ENCODE assay signal across 14 cellular contexts in the genomic region with DNA sequence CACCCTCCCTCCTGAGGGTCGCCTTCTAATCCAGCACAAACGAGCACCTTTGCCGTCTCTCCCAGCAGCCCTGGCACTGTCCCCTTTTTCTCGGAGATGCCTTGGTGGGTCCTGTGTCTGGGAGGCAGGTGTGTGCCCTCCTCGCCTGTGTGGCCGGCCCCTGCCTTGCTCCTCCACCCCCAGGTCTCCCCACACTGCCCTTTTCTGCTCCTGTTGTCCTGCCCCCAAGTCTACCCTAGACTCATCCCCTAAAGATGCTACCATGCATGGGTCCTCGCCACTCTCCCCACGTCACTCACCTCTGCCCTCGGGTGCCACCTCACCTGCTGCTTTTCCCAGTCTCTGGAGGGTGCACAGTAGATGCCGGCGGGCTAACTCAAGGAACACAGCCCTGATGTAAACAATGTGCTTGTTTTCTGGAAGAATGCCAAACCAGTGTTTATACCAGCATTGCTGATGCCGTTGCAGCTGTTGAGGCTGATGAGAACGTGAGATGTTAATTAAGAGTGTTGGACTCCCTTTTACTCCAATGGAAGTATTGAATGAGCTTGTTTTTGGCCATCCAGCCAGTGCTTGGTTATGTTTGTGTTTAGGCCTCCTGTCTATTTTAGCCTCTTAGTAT.
DNase-seq lines count a peak whose midpoint lies in the region; ATAC-seq lines count a peak whose summit lies in the region.
"Had no signal": no experiment of that assay in that cellular context is flagged by ENCODE, and none has a peak within 500 bp of the region (broad histone marks: within the 10 kb centered on the region; RNA-seq: fewer than 3 reads in every experiment).

No MANE protein-coding gene starts in this region.

- H3K79me1 ChIP-seq in trophoblast cell (ENCODE audit: low read length), result no peaks in the 10 kb centered on the region

- H3K9me3 ChIP-seq in trophoblast cell (ENCODE audit: insufficient read depth, low read depth, low read length), result no peaks in the 10 kb centered on the region
- H3K9me3 ChIP-seq: Caco-2, HAP-1 had no signal

- H3K36me3 Mint-ChIP-seq in activated CD8-positive, alpha-beta T cell treated with anti-CD3 and anti-CD28 coated beads, Interleukin-2, amount 10 ng/mL, durations not matched to agents 7 days and 5 days (ENCODE audit: low read depth), result no peaks in the 10 kb centered on the region

- no peak overlapping the region for H3K9ac ChIP-seq in trophoblast cell (ENCODE audit: low read length)
- H3K9ac ChIP-seq: KMS-11 had no signal

- H4K8ac ChIP-seq in trophoblast cell (ENCODE audit: low read depth, low read length), result no peak overlapping the region

- peaks cover 4% of the 10 kb centered on the region in 2 experiments for H3K4me1 ChIP-seq in trophoblast cell (ENCODE audit: control insufficient read depth in 1 of 2, insufficient read depth in 2 of 2, low read length in 2 of 2)
- H3K4me1 ChIP-seq: Caco-2, HAP-1 had no signal

- H4K91ac ChIP-seq in trophoblast cell (ENCODE audit: low read depth, low read length), result no peak overlapping the region

- H3K36me3 ChIP-seq in trophoblast cell (ENCODE audit: control insufficient read depth in 1 of 2, insufficient read depth in 2 of 2, low read length in 2 of 2), result no peaks in the 10 kb centered on the region

- CTCF ChIA-PET in activated CD8-positive, alpha-beta T cell treated with anti-CD3 and anti-CD28 coated beads, Interleukin-2, amount 10 ng/mL, durations not matched to agents 7 days and 5 days (lab: Charles Lee), result no interaction called here

- H3K18ac ChIP-seq in trophoblast cell (ENCODE audit: low read length), result no peak overlapping the region

- no peaks in the 10 kb centered on the region for H3K27me3 Mint-ChIP-seq in activated CD8-positive, alpha-beta T cell treated with anti-CD3 and anti-CD28 coated beads, Interleukin-2, amount 10 ng/mL, durations not matched to agents 7 days and 5 days (ENCODE audit: low read depth)
- H3K27me3 Mint-ChIP-seq: stimulated activated naive CD8-positive, alpha-beta T cell treated with anti-CD3 and anti-CD28 coated beads, Interleukin-15, Interleukin-2, amounts not matched to agents 100 ng/mL and 50 ng/mL, for 24 hours had no signal

- no CpG with 5 or more reads among the region's 13 CpGs for WGBS in trophoblast cell (ENCODE audit: extremely low coverage, insufficient coverage, insufficient read length)

- no peak overlapping the region for H4K12ac ChIP-seq in trophoblast cell (ENCODE audit: low read depth, low read length)

- H3K9me3 Mint-ChIP-seq in activated CD8-positive, alpha-beta T cell treated with anti-CD3 and anti-CD28 coated beads, Interleukin-2, amount 10 ng/mL, durations not matched to agents 7 days and 5 days (ENCODE audit: insufficient read depth), result no peaks in the 10 kb centered on the region
- H3K9me3 Mint-ChIP-seq: stimulated activated naive CD8-positive, alpha-beta T cell treated with anti-CD3 and anti-CD28 coated beads, Interleukin-15, Interleukin-2, amounts not matched to agents 100 ng/mL and 50 ng/mL, for 24 hours had no signal

- no peak overlapping the region for H2BK5ac ChIP-seq in trophoblast cell (ENCODE audit: low read depth, low read length, poor library complexity)

- H3K27ac ChIP-seq in trophoblast cell (ENCODE audit: low read depth, low read length), result no peak overlapping the region
- H3K27ac ChIP-seq: KMS-11 had no signal

- no peaks in the 10 kb centered on the region for H3K4me1 Mint-ChIP-seq in activated CD8-positive, alpha-beta T cell treated with anti-CD3 and anti-CD28 coated beads, Interleukin-2, amount 10 ng/mL, durations not matched to agents 7 days and 5 days (ENCODE audit: low read depth)

- no peak overlapping the region for H3K14ac ChIP-seq in trophoblast cell (ENCODE audit: low read length)

- peak; percentile 57 for DNase-seq in H4 (ENCODE audit: low spot score)
- peak; percentile 38 for DNase-seq in NCI-H2029 treated with DMSO at 0.1 percent for 48 hours (lab: John Stamatoyannopoulos, UW)
- DNase-seq in astrocyte of the hippocampus (ENCODE audit: low read depth, low spot score), result peak; percentile 28
- DNase-seq in trophoblast cell, result peak; percentile 9 to 74
- DNase-seq in activated CD8-positive, alpha-beta T cell treated with anti-CD3 and anti-CD28 coated beads, Interleukin-2, amount 10 ng/mL, durations not matched to agents 7 days and 5 days, result no peak
- DNase-seq: Caco-2; left ventricle myocardium superior; stimulated activated CD4-positive, alpha-beta T cell treated with anti-CD3 and anti-CD28 coated beads, Interleukin-2, amount 100 ng/mL, for 24 hours; T1000 had no signal

- H2BK12ac ChIP-seq in trophoblast cell (ENCODE audit: low read length), result no peak overlapping the region

- no peak overlapping the region for H2AFZ ChIP-seq in trophoblast cell (ENCODE audit: insufficient read depth, low read length, poor library complexity)

- no peak overlapping the region for H3K4me3 Mint-ChIP-seq in activated CD8-positive, alpha-beta T cell treated with anti-CD3 and anti-CD28 coated beads, Interleukin-2, amount 10 ng/mL, durations not matched to agents 7 days and 5 days
- H3K4me3 Mint-ChIP-seq: stimulated activated naive CD8-positive, alpha-beta T cell treated with anti-CD3 and anti-CD28 coated beads, Interleukin-15, Interleukin-2, amounts not matched to agents 100 ng/mL and 50 ng/mL, for 24 hours had no signal

- H3K4me2 ChIP-seq in trophoblast cell (ENCODE audit: low read length), result no peak overlapping the region
- H3K4me2 ChIP-seq: KMS-11 had no signal

- H3K27me3 ChIP-seq in trophoblast cell (ENCODE audit: insufficient read depth, low read length), result no peaks in the 10 kb centered on the region

- H3K79me2 ChIP-seq in trophoblast cell (ENCODE audit: control insufficient read depth, insufficient read depth, low read length, poor library complexity), result no peaks in the 10 kb centered on the region

- no peak overlapping the region for H3K4ac ChIP-seq in trophoblast cell (ENCODE audit: low read depth, low read length)

- POLR2A ChIA-PET in activated CD8-positive, alpha-beta T cell treated with anti-CD3 and anti-CD28 coated beads, Interleukin-2, amount 10 ng/mL, durations not matched to agents 7 days and 5 days (lab: Charles Lee), result no interaction called here

- ATAC-seq in GM18873 (IDR thresholded peaks at IDR 0.05; ENCODE audit: low FRiP score, unreplicated experiment) (no peak), HG03521 (IDR thresholded peaks at IDR 0.05; ENCODE audit: unreplicated experiment) (no peak)
- ATAC-seq in activated CD8-positive, alpha-beta T cell treated with anti-CD3 and anti-CD28 coated beads, Interleukin-2, amount 10 ng/mL, durations not matched to agents 7 days and 5 days, result no peak
- ATAC-seq: left ventricle myocardium superior had no signal

- no peak overlapping the region for H2BK120ac ChIP-seq in trophoblast cell (ENCODE audit: insufficient read depth, low read length, poor library complexity)

- H3K4me3 ChIP-seq in trophoblast cell (ENCODE audit: low read depth, low read length), result no peak overlapping the region
- H3K4me3 ChIP-seq: HAP-1 had no signal

- no peak overlapping the region for H3K27ac Mint-ChIP-seq in activated CD8-positive, alpha-beta T cell treated with anti-CD3 and anti-CD28 coated beads, Interleukin-2, amount 10 ng/mL, durations not matched to agents 7 days and 5 days
- H3K27ac Mint-ChIP-seq: stimulated activated naive CD8-positive, alpha-beta T cell treated with anti-CD3 and anti-CD28 coated beads, Interleukin-15, Interleukin-2, amounts not matched to agents 100 ng/mL and 50 ng/mL, for 24 hours had no signal

- no peak overlapping the region for H2AK5ac ChIP-seq in trophoblast cell (ENCODE audit: low read length)

- no peak overlapping the region for H3K23ac ChIP-seq in trophoblast cell (ENCODE audit: low read length)
